In genomic region chr13:92232880-92233279, GRCh38 we compare ENCODE assay signal across 31 cellular contexts.
"Had no signal": no experiment of that assay in that cellular context is flagged by ENCODE, and none has a peak within 500 bp of the region (broad histone marks: within the 10 kb centered on the region; RNA-seq: fewer than 3 reads in every experiment).

No MANE protein-coding gene starts in this region.

- H3K4me1 ChIP-seq: ascending aorta had no signal

- H3K4me3 ChIP-seq: ascending aorta, cardiac muscle cell had no signal

- H3K27ac ChIP-seq: ascending aorta, cardiac muscle cell, VCaP had no signal

- H3K9me3 ChIP-seq: ascending aorta had no signal

- DNase-seq: activated B cell treated with CpG ODN at 0.5 μM for 24 hours; activated CD4-positive, alpha-beta memory T cell treated with anti-CD3 and anti-CD28 coated beads for 36 hours; activated CD4-positive, alpha-beta T cell treated with anti-CD3 and anti-CD28 coated beads for 4 hours; activated CD4-positive, alpha-beta T cell treated with anti-CD3 and anti-CD28 coated beads, Interleukin-2, amount 10 ng/mL, durations not matched to agents 24 days and 14 days; activated CD4-positive, alpha-beta T cell treated with anti-CD3 and anti-CD28 coated beads, Interleukin-2, amount 50 U/mL, for 1 hour; activated CD4-positive, alpha-beta T cell treated with anti-CD3 and anti-CD28 coated beads, Interleukin-2, amount 50 U/mL, for 4 hours; activated CD4-positive, CD25-positive, alpha-beta regulatory T cell treated with anti-CD3 and anti-CD28 coated beads, Interleukin-2, amount 50 U/mL, for 72 hours; activated CD8-positive, alpha-beta memory T cell treated with anti-CD3 and anti-CD28 coated beads, Interleukin-2, amount 50 U/mL, for 4 hours; activated CD8-positive, alpha-beta T cell treated with anti-CD3 and anti-CD28 coated beads for 36 hours; activated gamma-delta T cell; activated naive CD4-positive, alpha-beta T cell treated with anti-CD3 and anti-CD28 coated beads, Interleukin-2, amount 10 ng/mL, durations not matched to agents 7 days and 5 days; activated naive CD4-positive, alpha-beta T cell treated with Interleukin-2 at 50 U/mL for 16 hours; activated naive CD8-positive, alpha-beta T cell treated with anti-CD3 and anti-CD28 coated beads, Interleukin-2, amount 10 ng/mL, durations not matched to agents 7 days and 5 days; activated naive CD8-positive, alpha-beta T cell treated with anti-CD3 and anti-CD28 coated beads, Interleukin-2, amount 50 U/mL, for 24 hours; activated T-cell treated with anti-CD3 and anti-CD28 coated beads for 4 hours; activated T-cell treated with anti-CD3 and anti-CD28 coated beads, Interleukin-2, amount 50 U/mL, for 1 hour; activated T-cell treated with anti-CD3 and anti-CD28 coated beads, Interleukin-2, amount 50 U/mL, for 4 hours; activated T-cell treated with anti-CD3 and anti-CD28 coated beads, Interleukin-2, amount 50 U/mL, for 72 hours; amygdala; anterior cingulate cortex; caudate nucleus; cerebellar nuclear complex; T-helper 1 cell; T-helper 2 cell; T-helper 9 cell had no signal

- FAIRE-seq: bronchial epithelial cell, TTC549 had no signal

- H3K36me3 ChIP-seq: ascending aorta, cardiac muscle cell had no signal

- H3K27me3 ChIP-seq: ascending aorta, cardiac muscle cell had no signal

- ATAC-seq: activated CD8-positive, alpha-beta T cell treated with anti-CD3 and anti-CD28 coated beads for 36 hours; activated naive CD8-positive, alpha-beta T cell treated with anti-CD3 and anti-CD28 coated beads, Interleukin-2, amount 50 U/mL, for 24 hours; activated T-cell treated with anti-CD3 and anti-CD28 coated beads, Interleukin-2, amount 50 U/mL, for 4 hours; activated T-cell treated with anti-CD3 and anti-CD28 coated beads, Interleukin-2, amount 50 U/mL, for 72 hours; activated T-helper 17 cell treated with anti-CD3 and anti-CD28 coated beads, Interleukin-2, amount 50 U/mL, for 72 hours had no signal
